ENCODE assay signal across 29 cellular contexts in genomic region chr4:62377700-62378099, GRCh38.
"Had no signal": no experiment of that assay in that cellular context is flagged by ENCODE, and none has a peak within 500 bp of the region (broad histone marks: within the 10 kb centered on the region; RNA-seq: fewer than 3 reads in every experiment).

No MANE protein-coding gene starts in this region.

- H3K4me1 Mint-ChIP-seq: activated CD4-positive, alpha-beta memory T cell treated with anti-CD3 and anti-CD28 coated beads, Interleukin-2, amount 10 ng/mL, durations not matched to agents 7 days and 5 days; activated CD4-positive, alpha-beta T cell treated with anti-CD3 and anti-CD28 coated beads, Interleukin-2, amount 10 ng/mL, durations not matched to agents 7 days and 5 days; activated T-helper 17 cell treated with anti-CD3 and anti-CD28 coated beads, Interleukin-2, amount 50 U/mL, for 72 hours; central memory CD8-positive, alpha-beta T cell; T-helper 17 cell; WTC11 had no signal

- H3K27ac Mint-ChIP-seq: activated CD4-positive, alpha-beta memory T cell treated with anti-CD3 and anti-CD28 coated beads, Interleukin-2, amount 10 ng/mL, durations not matched to agents 7 days and 5 days; activated CD4-positive, alpha-beta T cell treated with anti-CD3 and anti-CD28 coated beads, Interleukin-2, amount 10 ng/mL, durations not matched to agents 7 days and 5 days; activated naive CD8-positive, alpha-beta T cell; activated T-cell treated with anti-CD3 and anti-CD28 coated beads, Interleukin-2, amount 50 U/mL, for 24 hours; activated T-cell treated with anti-CD3 and anti-CD28 coated beads, Interleukin-2, amount 50 U/mL, for 72 hours; activated T-helper 17 cell treated with anti-CD3 and anti-CD28 coated beads, Interleukin-2, amount 50 U/mL, for 72 hours; dendritic cell treated with granulocyte-macrophage colony-stimulating factor and Interleukin-4, amounts not matched to agents 40 ng/mL and 50 ng/mL, for 4 days; endodermal cell; T-helper 17 cell; T-helper 2 cell treated with Interferon-gamma antibody and Interleukin-4, amounts not matched to agents 5 μg/mL and 100 μg/mL, for 36 hours; WTC11 had no signal

- DNase-seq: activated CD4-positive, alpha-beta memory T cell treated with anti-CD3 and anti-CD28 coated beads, Interleukin-2, amount 10 ng/mL, durations not matched to agents 7 days and 5 days; activated CD4-positive, alpha-beta T cell treated with anti-CD3 and anti-CD28 coated beads for 1 hour; activated CD4-positive, alpha-beta T cell treated with anti-CD3 and anti-CD28 coated beads for 4 hours; activated CD4-positive, alpha-beta T cell treated with anti-CD3 and anti-CD28 coated beads, Interleukin-2, amount 10 ng/mL, durations not matched to agents 7 days and 5 days; activated CD4-positive, alpha-beta T cell treated with anti-CD3 and anti-CD28 coated beads, Interleukin-2, amount 50 U/mL, for 4 hours; activated CD8-positive, alpha-beta memory T cell treated with anti-CD3 and anti-CD28 coated beads, Interleukin-2, amount 50 U/mL, for 48 hours; activated effector memory CD4-positive, alpha-beta T cell treated with Interleukin-2 at 50 U/mL for 16 hours; activated gamma-delta T cell treated with Interleukin-2 at 50 U/mL for 16 hours; activated naive CD4-positive, alpha-beta T cell treated with anti-CD3 and anti-CD28 coated beads, Interleukin-2, amount 50 U/mL, for 16 hours; activated naive CD4-positive, alpha-beta T cell treated with Interleukin-2 at 50 U/mL for 16 hours; activated T-cell treated with anti-CD3 and anti-CD28 coated beads for 4 hours; activated T-cell treated with anti-CD3 and anti-CD28 coated beads, Interleukin-2, amount 50 U/mL, for 24 hours; activated T-cell treated with anti-CD3 and anti-CD28 coated beads, Interleukin-2, amount 50 U/mL, for 72 hours; amniotic stem cell; anterior cingulate cortex; brain microvascular endothelial cell; dorsolateral prefrontal cortex; effector memory CD4-positive, alpha-beta T cell; endodermal cell; foreskin fibroblast; head of caudate nucleus; T-helper 17 cell; T1000 had no signal

- H3K36me3 Mint-ChIP-seq: activated naive CD8-positive, alpha-beta T cell; WTC11 had no signal

- H3K27me3 Mint-ChIP-seq: activated CD4-positive, alpha-beta memory T cell treated with anti-CD3 and anti-CD28 coated beads, Interleukin-2, amount 10 ng/mL, durations not matched to agents 7 days and 5 days; activated CD4-positive, alpha-beta T cell treated with anti-CD3 and anti-CD28 coated beads, Interleukin-2, amount 10 ng/mL, durations not matched to agents 7 days and 5 days; activated naive CD8-positive, alpha-beta T cell; activated T-cell treated with anti-CD3 and anti-CD28 coated beads, Interleukin-2, amount 50 U/mL, for 24 hours; activated T-helper 17 cell treated with anti-CD3 and anti-CD28 coated beads, Interleukin-2, amount 50 U/mL, for 72 hours; central memory CD8-positive, alpha-beta T cell; dendritic cell treated with granulocyte-macrophage colony-stimulating factor and Interleukin-4, amounts not matched to agents 40 ng/mL and 50 ng/mL, for 4 days; T-helper 17 cell had no signal

- H3K4me3 Mint-ChIP-seq: activated CD4-positive, alpha-beta memory T cell treated with anti-CD3 and anti-CD28 coated beads, Interleukin-2, amount 10 ng/mL, durations not matched to agents 7 days and 5 days; activated CD4-positive, alpha-beta T cell treated with anti-CD3 and anti-CD28 coated beads, Interleukin-2, amount 10 ng/mL, durations not matched to agents 7 days and 5 days; activated naive CD8-positive, alpha-beta T cell; activated T-cell treated with anti-CD3 and anti-CD28 coated beads, Interleukin-2, amount 50 U/mL, for 24 hours; activated T-cell treated with anti-CD3 and anti-CD28 coated beads, Interleukin-2, amount 50 U/mL, for 72 hours; activated T-helper 17 cell treated with anti-CD3 and anti-CD28 coated beads, Interleukin-2, amount 50 U/mL, for 72 hours; central memory CD8-positive, alpha-beta T cell; dendritic cell treated with granulocyte-macrophage colony-stimulating factor and Interleukin-4, amounts not matched to agents 40 ng/mL and 50 ng/mL, for 4 days; endodermal cell; T-helper 17 cell; T-helper 2 cell treated with Interferon-gamma antibody and Interleukin-4, amounts not matched to agents 5 μg/mL and 100 μg/mL, for 36 hours; WTC11 had no signal

- H3K9me3 Mint-ChIP-seq: activated CD4-positive, alpha-beta T cell treated with anti-CD3 and anti-CD28 coated beads, Interleukin-2, amount 10 ng/mL, durations not matched to agents 7 days and 5 days; endodermal cell; WTC11 had no signal
